8 cellular contexts compared by ENCODE assay signal in genomic region chr20:1391640-1392442, GRCh38. TPM values are rescaled to one million over a fixed set of nuclear protein-coding genes. Genes with fewer than 3 reads are reported as not detected.
DNase-seq lines count a peak whose midpoint lies in the region; ATAC-seq, FAIRE-seq and TF ChIP-seq lines count a peak whose summit lies in the region.

No MANE protein-coding gene starts in this region.

- H2AK5ac ChIP-seq in neuronal stem cell (ENCODE audit: low read depth, low read length) = peak overlapping the region; percentile 9

- peaks cover 4 to 32% of the 10 kb centered on the region in 2 donors for H3K36me3 ChIP-seq in neuronal stem cell (replicated peaks in 1 of 2; ENCODE audit: control insufficient read depth in 2 of 2, insufficient read depth in 2 of 2, low read length in 2 of 2)

- no peak overlapping the region for H2BK5ac ChIP-seq in neuronal stem cell (ENCODE audit: low read length)

- no peak overlapping the region for H4K8ac ChIP-seq in neuronal stem cell (ENCODE audit: low read depth, low read length)

- H3K9ac ChIP-seq in neuronal stem cell (ENCODE audit: low read depth, low read length, poor library complexity) = peak overlapping the region; percentile 91

- H3K27me3 Mint-ChIP-seq in HFFc6 (ENCODE audit: insufficient read depth) = no peaks in the 10 kb centered on the region
- peaks cover 3% of the 10 kb centered on the region for H3K27me3 Mint-ChIP-seq in activated CD4-positive, alpha-beta T cell treated with anti-CD3 and anti-CD28 coated beads, Interleukin-2, amount 10 ng/mL, durations not matched to agents 24 days and 14 days

- H3K4me3 ChIP-seq in A549 = peak overlapping the region; percentile 96
- H3K4me3 ChIP-seq in fibroblast of pulmonary artery (replicated peaks; ENCODE audit: low read depth, low read length) = peak overlapping the region; percentile 70
- H3K4me3 ChIP-seq in neuronal stem cell (ENCODE audit: low read length in 2 of 2) = peak overlapping the region; percentile 90 to 95

- no peak for TF ChIP-seq RAD21 in A549 (conservative IDR thresholded peaks at IDR 0.05 in 1 of 2, IDR thresholded peaks at IDR 0.05 in 1 of 2)

- CTCF ChIA-PET in A549 (lab: Yijun Ruan, JAX) = interaction anchor here (0.5 to 2.6 kb wide), 12 partner anchors 10 to 436 kb away, joined by 3 to 10 read pairs (median 3); partner anchors contain the start of gene NSFL1C

- WGBS in A549 (ENCODE audit: missing lambda C conversion rate) = 11% methylated on average over 16 of the region's 16 CpGs
- no CpG with 5 or more reads among the region's 16 CpGs for WGBS in neuronal stem cell (ENCODE audit: extremely low coverage in 2 of 2, insufficient read length in 2 of 2, insufficient replicate concordance in 1 of 2), 2 donors

- H3K27ac Mint-ChIP-seq in HFFc6 = peak overlapping the region; percentile 87
- peak overlapping the region; percentile 84 for H3K27ac Mint-ChIP-seq in activated CD4-positive, alpha-beta T cell treated with anti-CD3 and anti-CD28 coated beads, Interleukin-2, amount 10 ng/mL, durations not matched to agents 24 days and 14 days

- H3K23ac ChIP-seq in neuronal stem cell (ENCODE audit: low read depth, low read length, poor library complexity) = no peak overlapping the region

- ATAC-seq in A549 (no peak), GM19463 (IDR thresholded peaks at IDR 0.05; ENCODE audit: unreplicated experiment) (no peak), HG03520 (IDR thresholded peaks at IDR 0.05; ENCODE audit: unreplicated experiment) (no peak), HG03108 (IDR thresholded peaks at IDR 0.05; ENCODE audit: unreplicated experiment) (no peak)

- no peak overlapping the region for H3K4ac ChIP-seq in neuronal stem cell (ENCODE audit: low read length)

- H3K36me3 Mint-ChIP-seq in HFFc6 (ENCODE audit: low read depth) = 0 out of 2 replicates have a peak, but pooled peaks cover 6% of the 10 kb centered on the region
- H3K36me3 Mint-ChIP-seq in activated CD4-positive, alpha-beta T cell treated with anti-CD3 and anti-CD28 coated beads, Interleukin-2, amount 10 ng/mL, durations not matched to agents 24 days and 14 days (ENCODE audit: low read depth) = peaks cover 31% of the 10 kb centered on the region

- no peak overlapping the region for H2BK15ac ChIP-seq in neuronal stem cell (ENCODE audit: low read length)

- intact Hi-C loops in activated CD4-positive, alpha-beta T cell treated with anti-CD3 and anti-CD28 coated beads, Interleukin-2, amount 10 ng/mL, durations not matched to agents 24 days and 14 days (cut with micrococcal nuclease) = loop anchor here (5.0 kb wide), 1 partner anchor 165 kb away; the partner anchor contains the start of gene RAD21L1

- H3K4me1 ChIP-seq in A549 = peaks cover 27% of the 10 kb centered on the region; the same call in 2 of the 3 replicates
- peaks cover 22 to 29% of the 10 kb centered on the region in 2 donors for H3K4me1 ChIP-seq in neuronal stem cell (ENCODE audit: control insufficient read depth in 2 of 2, insufficient read depth in 1 of 2, low read depth in 1 of 2, low read length in 2 of 2)

- TF ChIP-seq EP300 in A549 (IDR thresholded peaks at IDR 0.05) = no peak

- H3K79me1 ChIP-seq in neuronal stem cell (ENCODE audit: low read depth, low read length) = peaks cover 3% of the 10 kb centered on the region

- no peak overlapping the region for H3K14ac ChIP-seq in neuronal stem cell (ENCODE audit: low read length)

- no peak for TF ChIP-seq POLR2A in A549 (IDR thresholded peaks at IDR 0.05; ENCODE audit: low read length)

- DNase-seq in A549 (ENCODE audit: low read depth in 1 of 2, low spot score in 1 of 2) (no peak), HFFc6 (no peak), fibroblast of pulmonary artery (ENCODE audit: low read depth) (peak; percentile 82), neuronal stem cell (ENCODE audit: low spot score) (no peak)
- peak; percentile 67 for DNase-seq in activated CD4-positive, alpha-beta T cell treated with anti-CD3 and anti-CD28 coated beads, Interleukin-2, amount 10 ng/mL, durations not matched to agents 24 days and 14 days

- POLR2A ChIA-PET in A549 (lab: Yijun Ruan, JAX) = interaction anchor here (0.8 kb wide), 1 partner anchor 1079 kb away, joined by 3 read pairs; the partner anchor contains the start of gene SNRPB

- H4K91ac ChIP-seq in neuronal stem cell (ENCODE audit: low read depth, low read length, poor library complexity) = no peak overlapping the region

- no peak overlapping the region for H2BK120ac ChIP-seq in neuronal stem cell (ENCODE audit: low read depth, low read length)

- H3K27ac ChIP-seq in A549 = peak overlapping the region; percentile 89 to 95
- no peak overlapping the region for H3K27ac ChIP-seq in neuronal stem cell (replicated peaks; ENCODE audit: low read length)

- no peak for FAIRE-seq in A549 (lab: Jason Lieb, UNC)

- peaks cover 0 to 6% (median 0%) of the 10 kb centered on the region in 3 experiments for H3K27me3 ChIP-seq in neuronal stem cell (ENCODE audit: control insufficient read depth in 3 of 3, insufficient read depth in 3 of 3, low read depth in 1 of 3, low read length in 3 of 3)

- no peak overlapping the region for H2BK12ac ChIP-seq in neuronal stem cell (ENCODE audit: low read length)

- peak overlapping the region; percentile 95 for H3K4me3 Mint-ChIP-seq in HFFc6
- H3K4me3 Mint-ChIP-seq in activated CD4-positive, alpha-beta T cell treated with anti-CD3 and anti-CD28 coated beads, Interleukin-2, amount 10 ng/mL, durations not matched to agents 24 days and 14 days = peak overlapping the region; percentile 79

- peak overlapping the region; percentile 95 for H2AFZ ChIP-seq in neuronal stem cell (ENCODE audit: low read length)

- H3K4me2 ChIP-seq in A549 (peak overlapping the region; percentile 95), neuronal stem cell (ENCODE audit: insufficient read depth, low read length, poor library complexity, severe bottlenecking) (peak overlapping the region; percentile 82)

- H3K9me3 ChIP-seq in A549 (no peaks in the 10 kb centered on the region), neuronal stem cell (replicated peaks in 1 of 2; ENCODE audit: control insufficient read depth in 2 of 2, insufficient read depth in 1 of 2, low read depth in 1 of 2, low read length in 2 of 2) (no peaks in the 10 kb centered on the region)

- H3K9me3 Mint-ChIP-seq in HFFc6 = no peaks in the 10 kb centered on the region
- peaks cover 4% of the 10 kb centered on the region for H3K9me3 Mint-ChIP-seq in activated CD4-positive, alpha-beta T cell treated with anti-CD3 and anti-CD28 coated beads, Interleukin-2, amount 10 ng/mL, durations not matched to agents 24 days and 14 days

- H3K4me1 Mint-ChIP-seq in HFFc6 (ENCODE audit: low read depth) = peaks cover 82% of the 10 kb centered on the region
- H3K4me1 Mint-ChIP-seq in activated CD4-positive, alpha-beta T cell treated with anti-CD3 and anti-CD28 coated beads, Interleukin-2, amount 10 ng/mL, durations not matched to agents 24 days and 14 days = peaks cover 58% of the 10 kb centered on the region

- TF ChIP-seq CTCF in A549 (IDR thresholded peaks at IDR 0.05) (no peak), HFFc6 (IDR thresholded peaks at IDR 0.05) (no peak), fibroblast of pulmonary artery (IDR thresholded peaks at IDR 0.05; ENCODE audit: low read length, missing control alignments) (no peak)

- H3K18ac ChIP-seq in neuronal stem cell (ENCODE audit: low read length) = peak overlapping the region; percentile 53

TF ChIP-seq in A549, 52 proteins besides CTCF, POLR2A, EP300 and RAD21:
- TF ChIP-seq ELK1 (IDR thresholded peaks at IDR 0.05; ENCODE audit: low read depth, low read length) (no peak), KDM1A (IDR thresholded peaks at IDR 0.05; ENCODE audit: low read depth) (no peak), HES2 (IDR thresholded peaks at IDR 0.05) (no peak), BHLHE40 (IDR thresholded peaks at IDR 0.05; ENCODE audit: low read depth, low read length) (0 out of 2 replicates have a peak, but pooled peaks have one; percentile 8)
TF ChIP-seq in A549: peak in this region for 1.

RNA-seq across cellular contexts. Expression of gene FKBP1A, which starts 1.0 kb away (rescaled TPM):
- polyA plus RNA-seq in A549 (2011; rRNA removed) (535 and 848 TPM in 2 replicates), A549 (2017; fragmentation: RNase III; extraction: RNeasy Plus Mini Kit Qiagen cat#74134 plus additional on column Dnase treatment) (375 to 385 TPM (median 377 TPM) in 3 replicates)
- polyA plus RNA-seq in A549 (2012; cell fraction: cytosol; rRNA removed) = 405 and 481 TPM in 2 replicates
- polyA plus RNA-seq in A549 (2012; cell fraction: nucleus; rRNA removed) = 108 and 284 TPM in 2 replicates
- polyA minus RNA-seq in A549 (2011; rRNA and poly(A)+ RNA removed) = 309 and 380 TPM in 2 replicates
- total RNA-seq in HFFc6 (2021; fragmentation: NEBNext Ultra II Directional; extraction: Animal tissue kit (Norgen Biotek cat#: 25700)) = 100 to 1,000 TPM; 437 to 543 (median 491) TPM
- 291 and 292 TPM in 2 replicates for total RNA-seq in activated CD4-positive, alpha-beta T cell treated with anti-CD3 and anti-CD28 coated beads, Interleukin-2, amount 10 ng/mL, durations not matched to agents 24 days and 14 days
- 179 TPM for polyA plus RNA-seq in neuronal stem cell (2013, experiment 1 of 2)
- 189 TPM for polyA plus RNA-seq in neuronal stem cell (2013, experiment 2 of 2)

Comparison
In these comparisons a context has a peak if more than half of its experiments do, and no peak if none do; other contexts are left out.
1. DNase-seq: peak in activated CD4-positive, alpha-beta T cell treated with anti-CD3 and anti-CD28 coated beads, Interleukin-2, amount 10 ng/mL, durations not matched to agents 24 days and 14 days (single experiment) and fibroblast of pulmonary artery (single experiment); none in A549 (0 of 2), HFFc6 (single experiment) and neuronal stem cell (single experiment).
2. Peak in every context shown above with its lines, with median percentiles within 50 percentile points of each other: H3K4me3 ChIP-seq.